Comparison of ENCODE assay signal across 13 cellular contexts in genomic region chr16:68000024-68000423, GRCh38. TPM values are rescaled to one million over a fixed set of nuclear protein-coding genes. Genes with fewer than 3 reads are reported as not detected.
DNase-seq lines count a peak whose midpoint lies in the region; ATAC-seq and TF ChIP-seq lines count a peak whose summit lies in the region.
"Had no signal": no experiment of that assay in that cellular context is flagged by ENCODE, and none has a peak within 500 bp of the region (broad histone marks: within the 10 kb centered on the region; RNA-seq: fewer than 3 reads in every experiment).

No MANE protein-coding gene starts in this region.

- no peaks in the 10 kb centered on the region for H3K79me1 ChIP-seq in mesenchymal stem cell (replicated peaks; ENCODE audit: low read length, poor library complexity, severe bottlenecking)

- no peak for TF ChIP-seq CTCF in right atrium auricular region (IDR thresholded peaks at IDR 0.05)

- POLR2A ChIA-PET in activated CD4-positive, alpha-beta T cell treated with anti-CD3 and anti-CD28 coated beads for 36 hours (lab: Charles Lee) = interaction anchor here (1.0 to 2.5 kb wide), 3 partner anchors 13 to 30 kb away, joined by 3 to 21 read pairs (median 5); partner anchors contain the start of genes DDX28 and DUS2

- peaks cover 3% of the 10 kb centered on the region for H3K36me3 Mint-ChIP-seq in activated CD4-positive, alpha-beta T cell treated with anti-CD3 and anti-CD28 coated beads for 36 hours (ENCODE audit: low read depth)
- H3K36me3 Mint-ChIP-seq in T-helper 2 cell treated with Interferon-gamma antibody and Interleukin-4, amounts not matched to agents 5 μg/mL and 100 μg/mL, for 36 hours (ENCODE audit: low read depth) = peaks cover 4% of the 10 kb centered on the region
- H3K36me3 Mint-ChIP-seq in stimulated activated naive CD8-positive, alpha-beta T cell treated with anti-CD3 and anti-CD28 coated beads, Interleukin-15, Interleukin-2, amounts not matched to agents 100 ng/mL and 50 ng/mL, for 24 hours (ENCODE audit: low read depth) = no peaks in the 10 kb centered on the region
- H3K36me3 Mint-ChIP-seq: type B pancreatic cell had no signal

- intact Hi-C loops in activated CD4-positive, alpha-beta T cell treated with anti-CD3 and anti-CD28 coated beads for 36 hours (cut with DNase I, micrococcal nuclease) = no loop called here

- H3K27ac ChIP-seq in right atrium auricular region (peak overlapping the region; percentile 56 to 62), mesenchymal stem cell (ENCODE audit: low read length, poor library complexity, severe bottlenecking) (no peak overlapping the region)
- H3K27ac ChIP-seq: SK-N-MC had no signal

- H3K36me3 ChIP-seq in right atrium auricular region (no peaks in the 10 kb centered on the region), mesenchymal stem cell (ENCODE audit: control insufficient read depth in 1 of 2, insufficient read depth in 2 of 2, low read depth in 1 of 2, low read length in 2 of 2) (no peaks in the 10 kb centered on the region)

- H2BK12ac ChIP-seq in mesenchymal stem cell (ENCODE audit: low read length in 2 of 2) = no peak overlapping the region

- no peak overlapping the region for H4K91ac ChIP-seq in mesenchymal stem cell (ENCODE audit: low read length)

- no peak overlapping the region for H2AK5ac ChIP-seq in mesenchymal stem cell (ENCODE audit: low read length, severe bottlenecking)

- H3K9me3 ChIP-seq in right atrium auricular region (no peaks in the 10 kb centered on the region), mesenchymal stem cell (ENCODE audit: control insufficient read depth, low read length) (no peaks in the 10 kb centered on the region)

- no peak for DNase-seq in activated CD4-positive, alpha-beta T cell treated with anti-CD3 and anti-CD28 coated beads for 36 hours
- DNase-seq in activated CD4-positive, alpha-beta T cell treated with anti-CD3 and anti-CD28 coated beads, Interleukin-2, amount 50 U/mL, for 1 hour = no peak
- no peak for DNase-seq in T-helper 2 cell treated with Interferon-gamma antibody and Interleukin-4, amounts not matched to agents 5 μg/mL and 100 μg/mL, for 36 hours (ENCODE audit: low spot score)
- no peak for DNase-seq in right atrium auricular region (ENCODE audit: low spot score)
- DNase-seq in mesenchymal stem cell = no peak
- DNase-seq in hippocampal formation (lab: John Stamatoyannopoulos, UW) = no peak
- DNase-seq: kidney glomerular epithelial cell, NCI-H187 treated with DMSO at 0.1 percent for 48 hours had no signal

- H3K4me1 ChIP-seq in right atrium auricular region (peaks cover 0 to 6% of the 10 kb centered on the region in 2 donors), mesenchymal stem cell (ENCODE audit: control insufficient read depth, insufficient read depth, low read depth, low read length) (no peaks in the 10 kb centered on the region)

- no peak overlapping the region for H4K8ac ChIP-seq in mesenchymal stem cell (ENCODE audit: low read length)

- H3K23ac ChIP-seq in mesenchymal stem cell (ENCODE audit: low read length in 2 of 2) = no peak overlapping the region

- no peak overlapping the region for H3K9ac ChIP-seq in mesenchymal stem cell (ENCODE audit: low read length)

- H2AFZ ChIP-seq in mesenchymal stem cell (ENCODE audit: low read depth, low read length) = no peak overlapping the region

- H3K4me3 ChIP-seq in right atrium auricular region = no peak overlapping the region
- H3K4me3 ChIP-seq in mesenchymal stem cell (ENCODE audit: insufficient read depth in 1 of 2, low read depth in 1 of 2, low read length in 2 of 2) = no peak overlapping the region
- H3K4me3 ChIP-seq: SK-N-MC had no signal

- H3K27me3 ChIP-seq in right atrium auricular region (no peaks in the 10 kb centered on the region), mesenchymal stem cell (ENCODE audit: control insufficient read depth in 1 of 2, insufficient read depth in 1 of 2, low read length in 2 of 2) (peaks cover 0 to 4% of the 10 kb centered on the region in 2 experiments)

- peak overlapping the region; percentile 77 for H3K4me3 Mint-ChIP-seq in activated CD4-positive, alpha-beta T cell treated with anti-CD3 and anti-CD28 coated beads for 36 hours
- H3K4me3 Mint-ChIP-seq in T-helper 2 cell treated with Interferon-gamma antibody and Interleukin-4, amounts not matched to agents 5 μg/mL and 100 μg/mL, for 36 hours = peak overlapping the region; percentile 87
- peak overlapping the region; percentile 75 for H3K4me3 Mint-ChIP-seq in stimulated activated naive CD8-positive, alpha-beta T cell treated with anti-CD3 and anti-CD28 coated beads, Interleukin-15, Interleukin-2, amounts not matched to agents 100 ng/mL and 50 ng/mL, for 24 hours
- H3K4me3 Mint-ChIP-seq: type B pancreatic cell had no signal

- ATAC-seq in activated CD4-positive, alpha-beta T cell treated with anti-CD3 and anti-CD28 coated beads for 36 hours = peak; percentile 32
- no peak for ATAC-seq in HG03439 (IDR thresholded peaks at IDR 0.05; ENCODE audit: unreplicated experiment)

- no peak overlapping the region for H2BK120ac ChIP-seq in mesenchymal stem cell (ENCODE audit: low read depth, low read length)

- peak overlapping the region; percentile 96 for H3K27ac Mint-ChIP-seq in activated CD4-positive, alpha-beta T cell treated with anti-CD3 and anti-CD28 coated beads for 36 hours
- H3K27ac Mint-ChIP-seq in T-helper 2 cell treated with Interferon-gamma antibody and Interleukin-4, amounts not matched to agents 5 μg/mL and 100 μg/mL, for 36 hours = peak overlapping the region; percentile 85
- peak overlapping the region; percentile 70 for H3K27ac Mint-ChIP-seq in stimulated activated naive CD8-positive, alpha-beta T cell treated with anti-CD3 and anti-CD28 coated beads, Interleukin-15, Interleukin-2, amounts not matched to agents 100 ng/mL and 50 ng/mL, for 24 hours

- CTCF ChIA-PET in activated CD4-positive, alpha-beta T cell treated with anti-CD3 and anti-CD28 coated beads for 36 hours (lab: Charles Lee) = interaction anchor here (0.6 to 1.2 kb wide), 3 partner anchors 22 to 220 kb away, joined by 3 to 5 read pairs (median 3); no protein-coding TSS in a partner anchor

- no peak overlapping the region for H2BK5ac ChIP-seq in mesenchymal stem cell (ENCODE audit: low read depth, low read length, poor library complexity, severe bottlenecking)

- WGBS in mesenchymal stem cell = 92% methylated on average over 2 of the region's 3 CpGs

- peak overlapping the region in 1 of 2 experiments; percentile 43 for H3K18ac ChIP-seq in mesenchymal stem cell (ENCODE audit: low read depth in 1 of 2, low read length in 2 of 2)

- H3K4ac ChIP-seq in mesenchymal stem cell (ENCODE audit: low read depth in 1 of 2, low read length in 2 of 2) = no peak overlapping the region

- H3K14ac ChIP-seq in mesenchymal stem cell (ENCODE audit: low read length in 2 of 2) = no peak overlapping the region

- no peaks in the 10 kb centered on the region for H3K9me3 Mint-ChIP-seq in activated CD4-positive, alpha-beta T cell treated with anti-CD3 and anti-CD28 coated beads for 36 hours (ENCODE audit: low read depth)
- no peaks in the 10 kb centered on the region for H3K9me3 Mint-ChIP-seq in T-helper 2 cell treated with Interferon-gamma antibody and Interleukin-4, amounts not matched to agents 5 μg/mL and 100 μg/mL, for 36 hours
- no peaks in the 10 kb centered on the region for H3K9me3 Mint-ChIP-seq in stimulated activated naive CD8-positive, alpha-beta T cell treated with anti-CD3 and anti-CD28 coated beads, Interleukin-15, Interleukin-2, amounts not matched to agents 100 ng/mL and 50 ng/mL, for 24 hours
- H3K9me3 Mint-ChIP-seq: type B pancreatic cell had no signal

- no peak overlapping the region for H3K4me2 ChIP-seq in mesenchymal stem cell (ENCODE audit: low read length, poor library complexity, severe bottlenecking)

- peaks cover 49% of the 10 kb centered on the region for H3K4me1 Mint-ChIP-seq in activated CD4-positive, alpha-beta T cell treated with anti-CD3 and anti-CD28 coated beads for 36 hours
- peaks cover 33% of the 10 kb centered on the region for H3K4me1 Mint-ChIP-seq in T-helper 2 cell treated with Interferon-gamma antibody and Interleukin-4, amounts not matched to agents 5 μg/mL and 100 μg/mL, for 36 hours (ENCODE audit: low read depth)
- peaks cover 51% of the 10 kb centered on the region for H3K4me1 Mint-ChIP-seq in stimulated activated naive CD8-positive, alpha-beta T cell treated with anti-CD3 and anti-CD28 coated beads, Interleukin-15, Interleukin-2, amounts not matched to agents 100 ng/mL and 50 ng/mL, for 24 hours (ENCODE audit: low read depth)

- no peaks in the 10 kb centered on the region for H3K27me3 Mint-ChIP-seq in activated CD4-positive, alpha-beta T cell treated with anti-CD3 and anti-CD28 coated beads for 36 hours
- no peaks in the 10 kb centered on the region for H3K27me3 Mint-ChIP-seq in T-helper 2 cell treated with Interferon-gamma antibody and Interleukin-4, amounts not matched to agents 5 μg/mL and 100 μg/mL, for 36 hours (ENCODE audit: low read depth)
- H3K27me3 Mint-ChIP-seq in stimulated activated naive CD8-positive, alpha-beta T cell treated with anti-CD3 and anti-CD28 coated beads, Interleukin-15, Interleukin-2, amounts not matched to agents 100 ng/mL and 50 ng/mL, for 24 hours = no peaks in the 10 kb centered on the region
- H3K27me3 Mint-ChIP-seq: type B pancreatic cell had no signal

- no peak overlapping the region for H2BK15ac ChIP-seq in mesenchymal stem cell (ENCODE audit: low read depth, poor library complexity, severe bottlenecking)

RNA-seq across cellular contexts. Expression of gene DPEP2, which starts 0.7 kb away (rescaled TPM):
- total RNA-seq in activated CD4-positive, alpha-beta T cell treated with anti-CD3 and anti-CD28 coated beads for 36 hours = 1 to 10 TPM; 3.2 to 3.8 TPM
- total RNA-seq in right atrium auricular region = 1 to 10 TPM in 1 of 2 donors, under 1 TPM in 1; 0.85 to 1.6 TPM
- polyA plus RNA-seq in mesenchymal stem cell (2013, experiment 1 of 2) = 0.35 TPM
- 0.19 TPM for polyA plus RNA-seq in mesenchymal stem cell (2013, experiment 2 of 2)
- total RNA-seq: A172 had no signal

RNA-seq across cellular contexts. Expression of gene DPEP2NB, which starts 15.7 kb away (rescaled TPM):
- total RNA-seq in activated CD4-positive, alpha-beta T cell treated with anti-CD3 and anti-CD28 coated beads for 36 hours = not detected
- total RNA-seq in right atrium auricular region = not detected
- not detected for polyA plus RNA-seq in mesenchymal stem cell (2013, experiment 1 of 2)
- polyA plus RNA-seq in mesenchymal stem cell (2013, experiment 2 of 2) = not detected
- total RNA-seq: A172 had no signal

RNA-seq across cellular contexts. Expression of gene DPEP3, which starts 19.7 kb away (rescaled TPM):
- under 1 TPM in 1 of 2 experiments, not detected in 1; 0.11 TPM for total RNA-seq in activated CD4-positive, alpha-beta T cell treated with anti-CD3 and anti-CD28 coated beads for 36 hours
- total RNA-seq in right atrium auricular region = not detected
- not detected for polyA plus RNA-seq in mesenchymal stem cell (2013, experiment 1 of 2)
- polyA plus RNA-seq in mesenchymal stem cell (2013, experiment 2 of 2) = not detected
- total RNA-seq: A172 had no signal

RNA-seq across cellular contexts. Expression of gene DDX28, which starts 23.0 kb away (rescaled TPM):
- total RNA-seq in activated CD4-positive, alpha-beta T cell treated with anti-CD3 and anti-CD28 coated beads for 36 hours = 10 to 100 TPM; 13.7 to 17.1 TPM
- total RNA-seq in right atrium auricular region = 1 to 10 TPM; 4.3 to 4.8 TPM
- 4.4 TPM for polyA plus RNA-seq in mesenchymal stem cell (2013, experiment 1 of 2)
- polyA plus RNA-seq in mesenchymal stem cell (2013, experiment 2 of 2) = 4.6 TPM

RNA-seq across cellular contexts. Expression of gene DUS2, which starts 23.1 kb away (rescaled TPM):
- 10 to 100 TPM; 29.5 to 33.1 TPM for total RNA-seq in activated CD4-positive, alpha-beta T cell treated with anti-CD3 and anti-CD28 coated beads for 36 hours
- 1 to 10 TPM; 4.5 to 4.9 TPM for total RNA-seq in right atrium auricular region
- 5.1 TPM for polyA plus RNA-seq in mesenchymal stem cell (2013, experiment 1 of 2)
- polyA plus RNA-seq in mesenchymal stem cell (2013, experiment 2 of 2) = 5.3 TPM
